Comparison of ENCODE assay signal across 8 cellular contexts in genomic region chr12:50050410-50051280, GRCh38. TPM values are rescaled to one million over a fixed set of nuclear protein-coding genes. Genes with fewer than 3 reads are reported as not detected.
DNase-seq lines count a peak whose midpoint lies in the region; ATAC-seq and TF ChIP-seq lines count a peak whose summit lies in the region.

No MANE protein-coding gene starts in this region.

- peak; percentile 47 for DNase-seq in IMR-90
- DNase-seq in adrenal gland = peak in 5 of 7 donors; percentile 38 to 62 (median 46)
- peak; percentile 83 for DNase-seq in spleen
- DNase-seq in stimulated activated CD4-positive, alpha-beta T cell treated with anti-CD3 and anti-CD28 coated beads, Interleukin-4, amount 100 ng/mL, for 24 hours = no peak
- no peak for DNase-seq in substantia nigra (lab: John Stamatoyannopoulos, UW)

- peak overlapping the region; percentile 58; the same call in 1 of the 2 replicates for H3K4me2 ChIP-seq in IMR-90 (ENCODE audit: low read depth, low read length)

- H3K23ac ChIP-seq in IMR-90 (ENCODE audit: low read depth, low read length) = no peak overlapping the region

- no peak overlapping the region for H2BK15ac ChIP-seq in IMR-90 (ENCODE audit: low read depth, low read length)

- POLR2A ChIA-PET in IMR-90 (lab: Charles Lee; ENCODE audit: unreplicated experiment) = interaction anchor here (1.0 kb wide), 1 partner anchor 15 kb away, joined by 4 read pairs; no protein-coding TSS in a partner anchor

- no peak for TF ChIP-seq CTCF in IMR-90 (conservative IDR thresholded peaks at IDR 0.05; ENCODE audit: low read depth, low read length)
- TF ChIP-seq CTCF in adrenal gland (IDR thresholded peaks at IDR 0.05) = no peak
- TF ChIP-seq CTCF in spleen (IDR thresholded peaks at IDR 0.05 in 8 of 11, conservative IDR thresholded peaks at IDR 0.05 in 3 of 11) = no peak

- H3K14ac ChIP-seq in IMR-90 (replicated peaks; ENCODE audit: low read depth, low read length) = no peak overlapping the region

- H3K27ac ChIP-seq in IMR-90 (ENCODE audit: insufficient read depth, low read length) = no peak overlapping the region
- peak overlapping the region in 1 of 5 donors; percentile 22 for H3K27ac ChIP-seq in adrenal gland
- H3K27ac ChIP-seq in spleen = peak overlapping the region in 1 of 8 donors; percentile 16
- H3K27ac ChIP-seq in substantia nigra (ENCODE audit: low read depth, low read length, poor library complexity, severe bottlenecking) = no peak overlapping the region

- no peak overlapping the region for H2AK5ac ChIP-seq in IMR-90 (ENCODE audit: low read depth, low read length)

- no peak overlapping the region for H2BK20ac ChIP-seq in IMR-90 (ENCODE audit: low read depth, low read length)

- peak overlapping the region; percentile 76 for H2AFZ ChIP-seq in IMR-90 (replicated peaks; ENCODE audit: low read length, poor library complexity)

- no peaks in the 10 kb centered on the region for H3K9me3 Mint-ChIP-seq in activated T-helper 17 cell treated with anti-CD3 and anti-CD28 coated beads, Interleukin-2, amount 50 U/mL, for 72 hours

- no peak overlapping the region for H2AK9ac ChIP-seq in IMR-90 (replicated peaks; ENCODE audit: low read depth, low read length, poor library complexity)

- no TSS peak for BruUV-seq in IMR-90 (replicated peaks; lab: Mats Ljungman, UMichigan)

- H3K27me3 ChIP-seq in IMR-90 (ENCODE audit: control insufficient read depth, insufficient read depth, low read length) = peaks cover 54% of the 10 kb centered on the region
- peaks cover 4% of the 10 kb centered on the region for H3K27me3 ChIP-seq in adrenal gland
- H3K27me3 ChIP-seq in spleen (replicated peaks in 1 of 7) = peaks cover 0 to 70% (median 21%) of the 10 kb centered on the region in 7 donors

- peak overlapping the region; percentile 46; the same call in 1 of the 2 replicates for H3K18ac ChIP-seq in IMR-90 (ENCODE audit: low read depth, low read length)

- no peak overlapping the region for H3K9ac ChIP-seq in IMR-90 (ENCODE audit: low read depth, low read length)

- peaks cover 37% of the 10 kb centered on the region for H3K27me3 Mint-ChIP-seq in activated T-helper 17 cell treated with anti-CD3 and anti-CD28 coated beads, Interleukin-2, amount 50 U/mL, for 72 hours

- H3K4me1 ChIP-seq in IMR-90 (ENCODE audit: control insufficient read depth, insufficient read depth, low read length) = no peaks in the 10 kb centered on the region
- peaks cover 0 to under 1% of the 10 kb centered on the region in 2 donors for H3K4me1 ChIP-seq in adrenal gland (replicated peaks in 1 of 2)
- H3K4me1 ChIP-seq in spleen = peaks cover 0 to 27% (median 12%) of the 10 kb centered on the region in 6 donors

- H4K91ac ChIP-seq in IMR-90 (ENCODE audit: insufficient read depth, low read depth, low read length) = no peak overlapping the region

- TF ChIP-seq POLR2A in IMR-90 (IDR thresholded peaks at IDR 0.05; ENCODE audit: low read depth, low read length) (no peak), adrenal gland (IDR thresholded peaks at IDR 0.05) (no peak), spleen (IDR thresholded peaks at IDR 0.05) (no peak)

- no peak overlapping the region for H3K56ac ChIP-seq in IMR-90 (ENCODE audit: extremely low read depth, insufficient read depth, low read length)

- TF ChIP-seq RAD21 in IMR-90 (IDR thresholded peaks at IDR 0.05; ENCODE audit: low read length) = no peak

- H4K8ac ChIP-seq in IMR-90 (ENCODE audit: low read depth in 2 of 2, low read length in 2 of 2) = peak overlapping the region in 1 of 2 experiments; percentile 15; a peak in 2 of 4 replicates

- 9% methylated on average over 23 of the region's 40 CpGs; no CpG with 5 or more reads in 1 of the 2 experiments for WGBS in IMR-90 (ENCODE audit: extremely low coverage in 2 of 2, insufficient read length in 1 of 2), 2 experiments
- WGBS in adrenal gland, 4 donors = 19 to 37% (median 23%) methylated on average over 23 to 40 of the region's 40 CpGs
- WGBS in spleen, 5 donors = 9 to 11% (median 10%) methylated on average over 31 to 40 of the region's 40 CpGs

- no peaks in the 10 kb centered on the region for H4K20me1 ChIP-seq in IMR-90 (ENCODE audit: insufficient read depth, low read length)

- H3K9me3 ChIP-seq in IMR-90 (ENCODE audit: control insufficient read depth, insufficient read depth, low read length) (no peaks in the 10 kb centered on the region), adrenal gland (replicated peaks in 1 of 3) (no peaks in the 10 kb centered on the region), spleen (no peaks in the 10 kb centered on the region)

- intact Hi-C loops in IMR-90 (cut with micrococcal nuclease) (no loop called here), adrenal gland (cut with DNase I) (loop anchor here in 1 of 2 donors (10.0 kb wide), 1 partner anchor 186 kb away; no protein-coding TSS in a partner anchor), spleen (cut with DNase I; ENCODE audit: low total_unique reads) (loop anchor here (10.0 kb wide), 1 partner anchor 276 kb away; no protein-coding TSS in a partner anchor)

- H3K4me3 Mint-ChIP-seq in activated T-helper 17 cell treated with anti-CD3 and anti-CD28 coated beads, Interleukin-2, amount 50 U/mL, for 72 hours = no peak overlapping the region

- H3K4me1 Mint-ChIP-seq in activated T-helper 17 cell treated with anti-CD3 and anti-CD28 coated beads, Interleukin-2, amount 50 U/mL, for 72 hours = peaks cover 2% of the 10 kb centered on the region

- no peaks in the 10 kb centered on the region for H3K9me1 ChIP-seq in IMR-90 (ENCODE audit: insufficient read depth, low read length)

- no peak overlapping the region for H3K27ac Mint-ChIP-seq in activated T-helper 17 cell treated with anti-CD3 and anti-CD28 coated beads, Interleukin-2, amount 50 U/mL, for 72 hours

- dilution Hi-C loops in IMR-90 (cut with HindIII; ENCODE audit: low sequenced_read_pairs, unreplicated experiment) = no loop called here

- CTCF ChIA-PET in IMR-90 (lab: Yijun Ruan, JAX) = interaction anchor here (0.5 to 2.1 kb wide), 3 partner anchors 11 to 84 kb away, joined by 3 to 7 read pairs (median 3); no protein-coding TSS in a partner anchor

- H3K4ac ChIP-seq in IMR-90 (ENCODE audit: low read depth, low read length) = no peak overlapping the region

- H2BK120ac ChIP-seq in IMR-90 (ENCODE audit: low read depth, low read length) = no peak overlapping the region

- H3K36me3 Mint-ChIP-seq in activated T-helper 17 cell treated with anti-CD3 and anti-CD28 coated beads, Interleukin-2, amount 50 U/mL, for 72 hours (ENCODE audit: low read depth) = no peaks in the 10 kb centered on the region

- H3K36me3 ChIP-seq in IMR-90 (ENCODE audit: control insufficient read depth, insufficient read depth, low read length) = no peaks in the 10 kb centered on the region
- H3K36me3 ChIP-seq in adrenal gland (replicated peaks in 1 of 2) = no peaks in the 10 kb centered on the region
- H3K36me3 ChIP-seq in spleen = no peaks in the 10 kb centered on the region

- ATAC-seq in IMR-90 (ENCODE audit: low read depth) (peak; percentile 88), HG02588 (IDR thresholded peaks at IDR 0.05; ENCODE audit: unreplicated experiment) (no peak)
- ATAC-seq in activated T-helper 17 cell treated with anti-CD3 and anti-CD28 coated beads, Interleukin-2, amount 50 U/mL, for 72 hours (replicated peaks) = no peak

- in situ Hi-C loops in IMR-90 (cut with MboI; ENCODE audit: low sequenced_read_pairs) = loop anchor here (5.0 kb wide), 1 partner anchor 183 kb away; no protein-coding TSS in a partner anchor

- H2BK5ac ChIP-seq in IMR-90 (ENCODE audit: low read depth, low read length, poor library complexity, severe bottlenecking) = no peak overlapping the region

- H3K79me1 ChIP-seq in IMR-90 (ENCODE audit: low read depth in 1 of 2, low read length in 2 of 2) = no peaks in the 10 kb centered on the region

- H4K5ac ChIP-seq in IMR-90 (ENCODE audit: low read depth, low read length) = no peak overlapping the region; the same call in 1 of the 2 replicates

- H3K4me3 ChIP-seq in IMR-90 (ENCODE audit: insufficient read depth, low read depth, low read length) (no peak overlapping the region), adrenal gland (peak overlapping the region in 1 of 4 donors; percentile 29), iPS-11a (ENCODE audit: low read depth, low read length) (peak overlapping the region; percentile 31), spleen (peak overlapping the region in 2 of 8 donors; percentile 22 to 49)

RNA-seq across cellular contexts. Expression of gene ASIC1, which starts 6.8 kb away (rescaled TPM):
- total RNA-seq in IMR-90 (2012; rRNA removed) (1.4 and 1.6 TPM in 2 replicates), adrenal gland (1 to 10 TPM in 2 of 8 donors, under 1 TPM in 5, not detected in 1; 0.65 to 1.2 (median 0.79) TPM), spleen (1 to 10 TPM in 2 of 7 donors, under 1 TPM in 5; 0.26 to 1.3 (median 0.54) TPM)
- polyA plus RNA-seq in IMR-90 (2012; rRNA removed) (9.5 and 9.9 TPM in 2 replicates), adrenal gland (1 to 10 TPM in 1 of 3 donors, under 1 TPM in 2; 0.47 to 1.3 (median 0.71) TPM), spleen (under 1 TPM; 0.16 to 0.33 (median 0.22) TPM)
- polyA plus RNA-seq in IMR-90 (2012; cell fraction: cytosol; rRNA removed) = 4.7 and 8.5 TPM in 2 replicates
- polyA plus RNA-seq in IMR-90 (2012; cell fraction: nucleus; rRNA removed; ENCODE audit: low replicate concordance) = 25.9 and 31.9 TPM in 2 replicates
- 1 to 10 TPM in 1 of 2 donors, under 1 TPM in 1; 0.53 to 1.4 TPM for total RNA-seq in activated T-helper 17 cell treated with anti-CD3 and anti-CD28 coated beads, Interleukin-2, amount 50 U/mL, for 72 hours

RNA-seq across cellular contexts. Expression of gene RACGAP1, which starts 25.4 kb away (rescaled TPM):
- total RNA-seq in IMR-90 (2012; rRNA removed) (93.9 and 110 TPM in 2 replicates), adrenal gland (10 to 100 TPM in 1 of 8 donors, 1 to 10 TPM in 7; 5.0 to 12.9 (median 6.3) TPM), spleen (10 to 100 TPM in 4 of 7 donors, 1 to 10 TPM in 3; 8.1 to 21.1 (median 11.3) TPM)
- polyA plus RNA-seq in IMR-90 (2012; rRNA removed) (29.5 and 37.9 TPM in 2 replicates), adrenal gland (1 to 10 TPM; 1.3 to 5.0 (median 3.1) TPM), spleen (1 to 10 TPM; 3.4 to 6.9 (median 5.8) TPM)
- 8.5 and 15.2 TPM in 2 replicates for polyA plus RNA-seq in IMR-90 (2012; cell fraction: cytosol; rRNA removed)
- 5.1 and 18.8 TPM in 2 replicates for polyA plus RNA-seq in IMR-90 (2012; cell fraction: nucleus; rRNA removed; ENCODE audit: low replicate concordance)
- 100 to 1,000 TPM; 132 to 145 TPM for total RNA-seq in activated T-helper 17 cell treated with anti-CD3 and anti-CD28 coated beads, Interleukin-2, amount 50 U/mL, for 72 hours

RNA-seq across cellular contexts. Expression of gene SMARCD1, which starts 34.5 kb away (rescaled TPM):
- total RNA-seq in IMR-90 (2012; rRNA removed) (28.1 TPM in 2 replicates), adrenal gland (10 to 100 TPM; 25.0 to 64.3 (median 54.6) TPM), spleen (10 to 100 TPM; 47.3 to 85.7 (median 60.3) TPM)
- polyA plus RNA-seq in IMR-90 (2012; rRNA removed) (43.9 and 47.9 TPM in 2 replicates), adrenal gland (10 to 100 TPM; 22.9 to 65.0 (median 24.0) TPM), spleen (10 to 100 TPM; 17.4 to 25.3 (median 18.1) TPM)
- polyA plus RNA-seq in IMR-90 (2012; cell fraction: cytosol; rRNA removed) = 22.9 and 29.5 TPM in 2 replicates
- 101 and 130 TPM in 2 replicates for polyA plus RNA-seq in IMR-90 (2012; cell fraction: nucleus; rRNA removed; ENCODE audit: low replicate concordance)
- total RNA-seq in activated T-helper 17 cell treated with anti-CD3 and anti-CD28 coated beads, Interleukin-2, amount 50 U/mL, for 72 hours = 10 to 100 TPM; 29.4 to 57.3 TPM

RNA-seq across cellular contexts. Expression of gene GPD1, which starts 53.2 kb away (rescaled TPM):
- total RNA-seq in IMR-90 (2012; rRNA removed) (0.18 TPM in 1 of 2 replicates, not detected in the other), adrenal gland (1 to 10 TPM in 7 of 8 donors, under 1 TPM in 1; 0.43 to 8.5 (median 3.5) TPM), spleen (under 1 TPM in 6 of 7 donors, not detected in 1; 0.13 to 0.79 (median 0.45) TPM)
- polyA plus RNA-seq in IMR-90 (2012; rRNA removed) (0.05 and 0.06 TPM in 2 replicates), adrenal gland (10 to 100 TPM in 1 of 3 donors, 1 to 10 TPM in 2; 2.1 to 36.9 (median 2.7) TPM), spleen (under 1 TPM; 0.44 to 0.72 (median 0.48) TPM)
- 0.01 and 0.04 TPM in 2 replicates for polyA plus RNA-seq in IMR-90 (2012; cell fraction: cytosol; rRNA removed)
- polyA plus RNA-seq in IMR-90 (2012; cell fraction: nucleus; rRNA removed; ENCODE audit: low replicate concordance) = 0.25 and 0.38 TPM in 2 replicates
- under 1 TPM in 1 of 2 donors, not detected in 1; 0.35 TPM for total RNA-seq in activated T-helper 17 cell treated with anti-CD3 and anti-CD28 coated beads, Interleukin-2, amount 50 U/mL, for 72 hours

Comparison
In these comparisons a context has a peak if more than half of its experiments do, and no peak if none do; other contexts are left out.
1. DNase-seq: peak in IMR-90 (single experiment), adrenal gland (5 of 7) and spleen (single experiment); none in stimulated activated CD4-positive, alpha-beta T cell treated with anti-CD3 and anti-CD28 coated beads, Interleukin-4, amount 100 ng/mL, for 24 hours (single experiment) and substantia nigra (0 of 49).